In the genomic region with DNA sequence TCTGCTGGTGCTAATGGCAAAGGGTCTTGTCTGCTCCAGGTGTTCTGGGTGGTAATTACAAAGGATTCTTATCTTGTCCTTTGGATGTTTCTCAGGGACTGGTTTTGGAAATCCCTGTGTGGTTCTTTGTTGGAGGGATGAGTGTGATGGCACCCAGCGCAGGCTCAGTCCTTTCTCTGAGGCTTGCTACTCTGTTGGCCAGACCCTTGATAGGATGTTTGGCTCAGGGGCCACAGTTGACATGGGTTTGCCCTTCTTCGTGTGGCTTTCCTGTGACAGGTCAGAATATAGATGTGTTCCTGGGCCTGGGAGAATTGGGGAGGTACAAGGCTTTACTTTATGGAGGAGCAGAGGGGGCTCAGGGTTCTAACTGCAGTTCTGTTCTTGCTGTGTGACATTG, we compare ENCODE assay signal across 14 cellular contexts. TPM values are rescaled to one million over a fixed set of nuclear protein-coding genes. Genes with fewer than 3 reads are reported as not detected.
DNase-seq lines count a peak whose midpoint lies in the region; ATAC-seq, FAIRE-seq and TF ChIP-seq lines count a peak whose summit lies in the region.
"Had no signal": no experiment of that assay in that cellular context is flagged by ENCODE, and none has a peak within 500 bp of the region (broad histone marks: within the 10 kb centered on the region; RNA-seq: fewer than 3 reads in every experiment).

No MANE protein-coding gene starts in this region.

- H3K9me3 ChIP-seq in endothelial cell of umbilical vein (replicated peaks; ENCODE audit: control insufficient read depth, insufficient read depth, low read length) (no peaks in the 10 kb centered on the region), tibial nerve (no peaks in the 10 kb centered on the region)

- TF ChIP-seq POLR2A in endothelial cell of umbilical vein (IDR thresholded peaks at IDR 0.05; ENCODE audit: low read depth, low read length) (no peak), tibial nerve (IDR thresholded peaks at IDR 0.05) (no peak)

- dilution Hi-C loops in endothelial cell of umbilical vein (cut with MboI; ENCODE audit: extremely low pct_ligation_motif_present, low sequenced_read_pairs), result no loop called here

- H3K4me3 ChIP-seq in endothelial cell of umbilical vein (replicated peaks in 1 of 3; ENCODE audit: insufficient read depth in 1 of 3, low read depth in 1 of 3, low read length in 3 of 3), result peak overlapping the region in 2 of 3 experiments; percentile 20 to 23
- peak overlapping the region; percentile 36 to 90 (median 78) for H3K4me3 ChIP-seq in tibial nerve

- ATAC-seq in GM21825 (IDR thresholded peaks at IDR 0.05; ENCODE audit: unreplicated experiment) (no peak), HG03159 (IDR thresholded peaks at IDR 0.05; ENCODE audit: unreplicated experiment) (no peak)
- ATAC-seq: HCT116 had no signal

- no peaks in the 10 kb centered on the region for H3K36me3 Mint-ChIP-seq in neural crest cell (ENCODE audit: low read depth)

- H3K27ac ChIP-seq in RWPE1 (peak overlapping the region; percentile 98), endothelial cell of umbilical vein (ENCODE audit: insufficient read depth, low read depth, low read length) (no peak overlapping the region), tibial nerve (peak overlapping the region; percentile 94 to 99 (median 98))

- no peak overlapping the region for H2AFZ ChIP-seq in endothelial cell of umbilical vein (ENCODE audit: low read depth, low read length)

- TF ChIP-seq EP300 in tibial nerve (IDR thresholded peaks at IDR 0.05), result no peak

- H4K20me1 ChIP-seq in endothelial cell of umbilical vein (replicated peaks; ENCODE audit: control insufficient read depth, extremely low read depth, insufficient read depth, low read length), result no peaks in the 10 kb centered on the region

- no peak overlapping the region for H3K27ac Mint-ChIP-seq in neural crest cell (ENCODE audit: unreplicated experiment)

- POLR2A ChIA-PET in RWPE1 (lab: Yijun Ruan, JAX; ENCODE audit: low non-redundant PET) (no interaction called here), endothelial cell of umbilical vein (lab: Charles Lee) (interaction anchor here (0.7 kb wide), 1 partner anchor 10 kb away, joined by 3 read pairs; no protein-coding TSS in a partner anchor)

- no peaks in the 10 kb centered on the region for H3K9me3 Mint-ChIP-seq in neural crest cell

- H3K27me3 Mint-ChIP-seq in neural crest cell (ENCODE audit: low read depth), result no peaks in the 10 kb centered on the region

- H3K36me3 ChIP-seq in endothelial cell of umbilical vein (ENCODE audit: control insufficient read depth in 2 of 2, extremely low read depth in 1 of 2, insufficient read depth in 2 of 2, low read length in 2 of 2) (peaks cover 0 to 5% of the 10 kb centered on the region in 2 experiments), tibial nerve (peaks cover 0 to 13% (median 2%) of the 10 kb centered on the region in 3 donors)

- intact Hi-C loops in endothelial cell of umbilical vein (cut with micrococcal nuclease), result no loop called here

- TF ChIP-seq CTCF in RWPE1 (conservative IDR thresholded peaks at IDR 0.05; ENCODE audit: low read depth), result no peak
- TF ChIP-seq CTCF in endothelial cell of umbilical vein (IDR thresholded peaks at IDR 0.05; ENCODE audit: extremely low read depth in 1 of 2, insufficient read depth in 1 of 2, low read depth in 1 of 2, low read length in 2 of 2), result no peak
- no peak for TF ChIP-seq CTCF in neural crest cell (conservative IDR thresholded peaks at IDR 0.05)
- no peak for TF ChIP-seq CTCF in tibial nerve (IDR thresholded peaks at IDR 0.05)

- H3K27me3 ChIP-seq in endothelial cell of umbilical vein (ENCODE audit: control insufficient read depth in 2 of 2, insufficient read depth in 2 of 2, low read length in 2 of 2) (no peaks in the 10 kb centered on the region), tibial nerve (no peaks in the 10 kb centered on the region)

- H3K4me1 ChIP-seq in endothelial cell of umbilical vein (ENCODE audit: control insufficient read depth, extremely low read depth, insufficient read depth, low read length) (peaks cover 37% of the 10 kb centered on the region), tibial nerve (peaks cover 0 to 80% (median 65%) of the 10 kb centered on the region in 4 donors)

- no peak for FAIRE-seq in endothelial cell of umbilical vein (lab: Jason Lieb, UNC)

- CTCF ChIA-PET in RWPE1 (lab: Yijun Ruan, JAX), result interaction anchor here (3.2 kb wide), 1 partner anchor 23 kb away, joined by 16 read pairs; no protein-coding TSS in a partner anchor
- CTCF ChIA-PET in endothelial cell of umbilical vein (lab: Charles Lee), result interaction anchor here (1.4 to 16.0 kb wide), 3 partner anchors 12 to 24 kb away, joined by 4 to 455 read pairs (median 7); no protein-coding TSS in a partner anchor

- H3K4me2 ChIP-seq in endothelial cell of umbilical vein (ENCODE audit: insufficient read depth, low read length), result peak overlapping the region; percentile 60

- no peaks in the 10 kb centered on the region for H3K9me1 ChIP-seq in endothelial cell of umbilical vein (replicated peaks; ENCODE audit: control insufficient read depth, extremely low read depth, insufficient read depth, low read length)

- DNase-seq in RWPE1 (ENCODE audit: low spot score) (no peak), endothelial cell of umbilical vein (ENCODE audit: low read depth, low spot score) (no peak), neural crest cell (ENCODE audit: low read depth, low spot score) (no peak), tibial nerve (ENCODE audit: low spot score in 2 of 2) (no peak), NCI-H146 treated with DMSO at 0.1 percent for 48 hours (lab: John Stamatoyannopoulos, UW; ENCODE audit: unreplicated experiment) (no peak), RKO (ENCODE audit: low spot score) (no peak)
- DNase-seq: activated T-cell treated with anti-CD3 and anti-CD28 coated beads, Interleukin-2, amount 50 U/mL, for 1 hour; effector CD8-positive, alpha-beta T cell; islet precursor cell; NCI-H2029; stimulated activated CD4-positive, alpha-beta T cell treated with anti-CD3 and anti-CD28 coated beads, Interleukin-12 subunit alpha, Interleukin-12 subunit beta, amount 100 ng/mL, for 4 hours had no signal

- H3K4me3 Mint-ChIP-seq in neural crest cell, result peak overlapping the region; percentile 81

- WGBS in tibial nerve, 2 donors, result 36 to 37% methylated on average over 2 of the region's 2 CpGs

- H3K79me2 ChIP-seq in endothelial cell of umbilical vein (ENCODE audit: control insufficient read depth, insufficient read depth, low read length), result peaks cover 51% of the 10 kb centered on the region

- H3K9ac ChIP-seq in endothelial cell of umbilical vein (replicated peaks; ENCODE audit: extremely low read depth, insufficient read depth, low read length), result peak overlapping the region; percentile 0

- no TSS peak for BruUV-seq in endothelial cell of umbilical vein (replicated peaks; lab: Mats Ljungman, UMichigan)

- H3K4me1 Mint-ChIP-seq in neural crest cell, result peaks cover 61% of the 10 kb centered on the region

TF ChIP-seq in endothelial cell of umbilical vein, 7 proteins besides CTCF, POLR2A, EP300 and RAD21:
- no peak for TF ChIP-seq MAX (IDR thresholded peaks at IDR 0.05; ENCODE audit: insufficient read depth, insufficient read length)

RNA-seq across cellular contexts. Expression of gene ARHGEF17, which starts 4.0 kb away (rescaled TPM):
- total RNA-seq in endothelial cell of umbilical vein, result 80.6 and 89.9 TPM in 2 replicates
- polyA plus RNA-seq in endothelial cell of umbilical vein, result 74.9 and 94.3 TPM in 2 replicates
- polyA plus RNA-seq in endothelial cell of umbilical vein (2011; cell fraction: cytosol; rRNA removed), result 26.1 and 38.1 TPM in 2 replicates
- polyA plus RNA-seq in endothelial cell of umbilical vein (2011; cell fraction: nucleus; rRNA removed), result 278 and 342 TPM in 2 replicates
- polyA plus RNA-seq in endothelial cell of umbilical vein (2012), result 32.1 and 52.1 TPM in 2 replicates
- 123 and 158 TPM in 2 replicates for polyA minus RNA-seq in endothelial cell of umbilical vein
- 22.0 TPM for polyA minus RNA-seq in endothelial cell of umbilical vein (2011; cell fraction: cytosol; rRNA and poly(A)+ RNA removed)
- polyA minus RNA-seq in endothelial cell of umbilical vein (2011; cell fraction: nucleus; rRNA and poly(A)+ RNA removed), result 126 and 169 TPM in 2 replicates
- total RNA-seq in neural crest cell, result 51.3 and 55.7 TPM in 2 replicates
- total RNA-seq in tibial nerve, result 100 to 1,000 TPM; 102 to 135 (median 112) TPM

RNA-seq across cellular contexts. Expression of gene P2RY6, which starts 39.9 kb away (rescaled TPM):
- total RNA-seq in endothelial cell of umbilical vein (0.30 TPM in 1 of 2 replicates, not detected in the other), neural crest cell (not detected in 2 replicates), tibial nerve (1 to 10 TPM in 1 of 4 donors, under 1 TPM in 2, not detected in 1; 0.63 to 3.3 (median 0.90) TPM)
- 0.47 and 0.54 TPM in 2 replicates for polyA plus RNA-seq in endothelial cell of umbilical vein
- polyA plus RNA-seq in endothelial cell of umbilical vein (2011; cell fraction: cytosol; rRNA removed), result 0.34 and 0.40 TPM in 2 replicates
- polyA plus RNA-seq in endothelial cell of umbilical vein (2011; cell fraction: nucleus; rRNA removed), result 0.08 and 0.26 TPM in 2 replicates
- 0.27 and 0.31 TPM in 2 replicates for polyA plus RNA-seq in endothelial cell of umbilical vein (2012)
- polyA minus RNA-seq in endothelial cell of umbilical vein, result 0.13 and 0.24 TPM in 2 replicates
- polyA minus RNA-seq in endothelial cell of umbilical vein (2011; cell fraction: cytosol; rRNA and poly(A)+ RNA removed), result 3.1 TPM
- 0.63 TPM in 1 of 2 replicates, not detected in the other for polyA minus RNA-seq in endothelial cell of umbilical vein (2011; cell fraction: nucleus; rRNA and poly(A)+ RNA removed)
